12 cellular contexts compared by ENCODE assay signal in genomic region chr9:127833555-127833954, GRCh38. TPM values are rescaled to one million over a fixed set of nuclear protein-coding genes. Genes with fewer than 3 reads are reported as not detected.
A peak's percentile ranks its signal among the peaks of the same experiment; 100 is the strongest.
DNase-seq lines count a peak whose midpoint lies in the region; ATAC-seq, FAIRE-seq and TF ChIP-seq lines count a peak whose summit lies in the region.
"Had no signal": no experiment of that assay in that cellular context is flagged by ENCODE, and none has a peak within 500 bp of the region (broad histone marks: within the 10 kb centered on the region; RNA-seq: fewer than 3 reads in every experiment).

No MANE protein-coding gene starts in this region.

- no peaks in the 10 kb centered on the region for H4K20me1 ChIP-seq in GM23338 (replicated peaks; ENCODE audit: insufficient read depth)

- peaks cover 4% of the 10 kb centered on the region for H3K27me3 Mint-ChIP-seq in GM23338 (ENCODE audit: insufficient read depth, low read depth, poor library complexity)
- no peaks in the 10 kb centered on the region for H3K27me3 Mint-ChIP-seq in stimulated activated naive B cell treated with anti-CD40 and anti-IgM and Interleukin-4, amounts not matched to agents 10 μg/mL and 1 μg/mL and 100 μg/mL, for 72 hours

- peaks cover 8% of the 10 kb centered on the region for H3F3A ChIP-seq in GM23338 (replicated peaks; ENCODE audit: low read depth)

- peaks cover 15% of the 10 kb centered on the region for H3K4me1 Mint-ChIP-seq in GM23338
- H3K4me1 Mint-ChIP-seq in stimulated activated naive B cell treated with anti-CD40 and anti-IgM and Interleukin-4, amounts not matched to agents 10 μg/mL and 1 μg/mL and 100 μg/mL, for 72 hours: peaks cover 30 to 58% of the 10 kb centered on the region in 2 donors
- peaks cover 16% of the 10 kb centered on the region for H3K4me1 Mint-ChIP-seq in stimulated activated effector memory CD8-positive, alpha-beta T cell treated with anti-CD3 and anti-CD28 coated beads, Interleukin-12 subunit alpha, Interleukin-12 subunit beta, amount 100 ng/mL, for 72 hours

- H3K4me3 Mint-ChIP-seq in GM23338: no peak overlapping the region
- H3K4me3 Mint-ChIP-seq in stimulated activated naive B cell treated with anti-CD40 and anti-IgM and Interleukin-4, amounts not matched to agents 10 μg/mL and 1 μg/mL and 100 μg/mL, for 72 hours: peak overlapping the region in 1 of 2 donors; percentile 25
- no peak overlapping the region for H3K4me3 Mint-ChIP-seq in stimulated activated effector memory CD8-positive, alpha-beta T cell treated with anti-CD3 and anti-CD28 coated beads, Interleukin-12 subunit alpha, Interleukin-12 subunit beta, amount 100 ng/mL, for 72 hours

- no peaks in the 10 kb centered on the region; the same call in 1 of the 2 replicates for H3K36me3 ChIP-seq in GM23338 (ENCODE audit: insufficient read depth)
- no peaks in the 10 kb centered on the region for H3K36me3 ChIP-seq in Peyer's patch

- H3K4me3 ChIP-seq in GM23338 (no peak overlapping the region), Peyer's patch (no peak overlapping the region), fibroblast of villous mesenchyme (ENCODE audit: low read depth, low read length) (no peak overlapping the region)

- H3K79me2 ChIP-seq in GM23338 (replicated peaks; ENCODE audit: insufficient read depth): no peaks in the 10 kb centered on the region

- no peak for FAIRE-seq in GM12892 (lab: Jason Lieb, UNC)

- H2AFZ ChIP-seq in GM23338: peak overlapping the region; percentile 34; the same call in 1 of the 2 replicates

- DNase-seq in GM23338 (ENCODE audit: low spot score): no peak
- DNase-seq in Peyer's patch: no peak
- peak; percentile 84 for DNase-seq in fibroblast of villous mesenchyme (ENCODE audit: low read depth)
- no peak for DNase-seq in stimulated activated naive B cell treated with anti-CD40 and anti-IgM and Interleukin-4, amounts not matched to agents 10 μg/mL and 1 μg/mL and 100 μg/mL, for 72 hours
- no peak for DNase-seq in GM12892 (ENCODE audit: insufficient read length)
- no peak for DNase-seq in stimulated activated effector memory CD8-positive, alpha-beta T cell treated with anti-CD3 and anti-CD28 coated beads, Interleukin-12 subunit alpha, Interleukin-12 subunit beta, amount 100 ng/mL, for 72 hours (ENCODE audit: low spot score in 2 of 2)
- DNase-seq in substantia nigra (lab: John Stamatoyannopoulos, UW): no peak
- DNase-seq: DMS 273 treated with DMSO at 0.1 percent for 48 hours, Kasumi-1, RPMI8226 had no signal

- TF ChIP-seq POLR2A in Peyer's patch (IDR thresholded peaks at IDR 0.05): no peak
- TF ChIP-seq POLR2A in GM12892 (IDR thresholded peaks at IDR 0.05; ENCODE audit: low read depth, low read length): no peak

- H3K27ac ChIP-seq in GM23338 (ENCODE audit: low read depth) (no peak overlapping the region), Peyer's patch (peak overlapping the region in 3 of 4 donors; percentile 30 to 89 (median 53)), substantia nigra (ENCODE audit: low read depth, low read length, poor library complexity, severe bottlenecking) (no peak overlapping the region)

- H3K4me2 ChIP-seq in GM23338: no peak overlapping the region

- H3K4me1 ChIP-seq in GM23338 (ENCODE audit: insufficient read depth): peaks cover 7% of the 10 kb centered on the region
- peaks cover 0 to 38% (median 2%) of the 10 kb centered on the region in 4 donors for H3K4me1 ChIP-seq in Peyer's patch

- no peaks in the 10 kb centered on the region for H3K9me2 ChIP-seq in GM23338 (ENCODE audit: insufficient read depth)

- H3K27ac Mint-ChIP-seq in GM23338: no peak overlapping the region
- peak overlapping the region; percentile 84 for H3K27ac Mint-ChIP-seq in stimulated activated naive B cell treated with anti-CD40 and anti-IgM and Interleukin-4, amounts not matched to agents 10 μg/mL and 1 μg/mL and 100 μg/mL, for 72 hours
- H3K27ac Mint-ChIP-seq in stimulated activated effector memory CD8-positive, alpha-beta T cell treated with anti-CD3 and anti-CD28 coated beads, Interleukin-12 subunit alpha, Interleukin-12 subunit beta, amount 100 ng/mL, for 72 hours: no peak overlapping the region

- no peaks in the 10 kb centered on the region for H3K36me3 Mint-ChIP-seq in GM23338 (ENCODE audit: low read depth)
- peaks cover 18 to 26% of the 10 kb centered on the region in 2 donors for H3K36me3 Mint-ChIP-seq in stimulated activated naive B cell treated with anti-CD40 and anti-IgM and Interleukin-4, amounts not matched to agents 10 μg/mL and 1 μg/mL and 100 μg/mL, for 72 hours
- peaks cover 9% of the 10 kb centered on the region for H3K36me3 Mint-ChIP-seq in stimulated activated effector memory CD8-positive, alpha-beta T cell treated with anti-CD3 and anti-CD28 coated beads, Interleukin-12 subunit alpha, Interleukin-12 subunit beta, amount 100 ng/mL, for 72 hours

- H3K27me3 ChIP-seq in GM23338 (ENCODE audit: insufficient read depth): no peaks in the 10 kb centered on the region
- H3K27me3 ChIP-seq in Peyer's patch: no peaks in the 10 kb centered on the region

- no peaks in the 10 kb centered on the region for H3K9me3 ChIP-seq in Peyer's patch

- H3K9me3 Mint-ChIP-seq in GM23338: no peaks in the 10 kb centered on the region; the same call in 2 of the 3 replicates
- H3K9me3 Mint-ChIP-seq in stimulated activated naive B cell treated with anti-CD40 and anti-IgM and Interleukin-4, amounts not matched to agents 10 μg/mL and 1 μg/mL and 100 μg/mL, for 72 hours: no peaks in the 10 kb centered on the region
- no peaks in the 10 kb centered on the region for H3K9me3 Mint-ChIP-seq in stimulated activated effector memory CD8-positive, alpha-beta T cell treated with anti-CD3 and anti-CD28 coated beads, Interleukin-12 subunit alpha, Interleukin-12 subunit beta, amount 100 ng/mL, for 72 hours

- ATAC-seq in GM23338: no peak
- ATAC-seq in stimulated activated naive B cell treated with anti-CD40 and anti-IgM and Interleukin-4, amounts not matched to agents 10 μg/mL and 1 μg/mL and 100 μg/mL, for 72 hours (replicated peaks): peak; percentile 40
- ATAC-seq in stimulated activated effector memory CD8-positive, alpha-beta T cell treated with anti-CD3 and anti-CD28 coated beads, Interleukin-12 subunit alpha, Interleukin-12 subunit beta, amount 100 ng/mL, for 72 hours: no peak
- ATAC-seq: left lobe of liver had no signal

- TF ChIP-seq CTCF in GM23338 (conservative IDR thresholded peaks at IDR 0.05; ENCODE audit: low read depth in 2 of 2) (no peak), Peyer's patch (IDR thresholded peaks at IDR 0.05) (no peak), fibroblast of villous mesenchyme (IDR thresholded peaks at IDR 0.05; ENCODE audit: insufficient read depth, low read depth, low read length) (no peak)

TF ChIP-seq in GM23338, 12 proteins besides CTCF, POLR2A, EP300 and RAD21 (continues in another document):
- TF ChIP-seq, protein P1, sequence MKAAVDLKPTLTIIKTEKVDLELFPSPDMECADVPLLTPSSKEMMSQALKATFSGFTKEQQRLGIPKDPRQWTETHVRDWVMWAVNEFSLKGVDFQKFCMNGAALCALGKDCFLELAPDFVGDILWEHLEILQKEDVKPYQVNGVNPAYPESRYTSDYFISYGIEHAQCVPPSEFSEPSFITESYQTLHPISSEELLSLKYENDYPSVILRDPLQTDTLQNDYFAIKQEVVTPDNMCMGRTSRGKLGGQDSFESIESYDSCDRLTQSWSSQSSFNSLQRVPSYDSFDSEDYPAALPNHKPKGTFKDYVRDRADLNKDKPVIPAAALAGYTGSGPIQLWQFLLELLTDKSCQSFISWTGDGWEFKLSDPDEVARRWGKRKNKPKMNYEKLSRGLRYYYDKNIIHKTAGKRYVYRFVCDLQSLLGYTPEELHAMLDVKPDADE (IDR thresholded peaks at IDR 0.05): no peak

RNA-seq across cellular contexts. Expression of gene ENG, which starts 20.9 kb away (rescaled TPM):
- total RNA-seq in GM23338 (2014; rRNA removed; shearing (Covaris generic)): 1.4 and 3.0 TPM in 2 replicates
- polyA plus RNA-seq in GM23338 (2016; fragmentation: Nextera tagmentation; extraction: Ambion mirVana): 2.6 TPM in 2 replicates
- total RNA-seq in Peyer's patch (10 to 100 TPM in 3 of 4 donors, 1 to 10 TPM in 1; 7.0 to 49.5 (median 25.0) TPM), fibroblast of villous mesenchyme (25.8 and 30.7 TPM in 2 replicates)
- polyA plus RNA-seq in GM12892 (2012; ENCODE audit: missing spikeins): 3.3 TPM

RNA-seq across cellular contexts. Expression of gene FPGS, which starts 30.9 kb away (rescaled TPM):
- total RNA-seq in GM23338 (2014; rRNA removed; shearing (Covaris generic)): 87.2 and 92.4 TPM in 2 replicates
- 40.7 and 43.5 TPM in 2 replicates for polyA plus RNA-seq in GM23338 (2016; fragmentation: Nextera tagmentation; extraction: Ambion mirVana)
- total RNA-seq in Peyer's patch (100 to 1,000 TPM in 1 of 4 donors, 10 to 100 TPM in 3; 46.1 to 105 (median 71.5) TPM), fibroblast of villous mesenchyme (77.7 and 93.7 TPM in 2 replicates)
- 43.4 TPM for polyA plus RNA-seq in GM12892 (2012; ENCODE audit: missing spikeins)

RNA-seq across cellular contexts. Expression of gene AK1, which starts 43.9 kb away (rescaled TPM):
- total RNA-seq in GM23338 (2014; rRNA removed; shearing (Covaris generic)): 6.7 and 16.2 TPM in 2 replicates
- polyA plus RNA-seq in GM23338 (2016; fragmentation: Nextera tagmentation; extraction: Ambion mirVana): 35.5 and 36.3 TPM in 2 replicates
- total RNA-seq in Peyer's patch: 10 to 100 TPM in 3 of 4 donors, 1 to 10 TPM in 1; 2.5 to 22.3 (median 18.4) TPM
- total RNA-seq in fibroblast of villous mesenchyme: 37.1 and 43.8 TPM in 2 replicates
- 10.7 TPM for polyA plus RNA-seq in GM12892 (2012; ENCODE audit: missing spikeins)

RNA-seq across cellular contexts. Expression of gene CDK9, which starts 47.7 kb away (rescaled TPM):
- total RNA-seq in GM23338 (2014; rRNA removed; shearing (Covaris generic)): 63.9 and 84.3 TPM in 2 replicates
- polyA plus RNA-seq in GM23338 (2016; fragmentation: Nextera tagmentation; extraction: Ambion mirVana): 49.7 and 58.5 TPM in 2 replicates
- total RNA-seq in Peyer's patch (100 to 1,000 TPM in 1 of 4 donors, 10 to 100 TPM in 3; 53.6 to 116 (median 83.9) TPM), fibroblast of villous mesenchyme (37.0 and 50.1 TPM in 2 replicates)
- polyA plus RNA-seq in GM12892 (2012; ENCODE audit: missing spikeins): 32.9 TPM

RNA-seq across cellular contexts. Expression of gene SH2D3C, which starts 55.1 kb away (rescaled TPM):
- 4.5 and 7.3 TPM in 2 replicates for total RNA-seq in GM23338 (2014; rRNA removed; shearing (Covaris generic))
- 4.2 and 4.4 TPM in 2 replicates for polyA plus RNA-seq in GM23338 (2016; fragmentation: Nextera tagmentation; extraction: Ambion mirVana)
- total RNA-seq in Peyer's patch (10 to 100 TPM in 1 of 4 donors, 1 to 10 TPM in 3; 1.4 to 22.3 (median 4.1) TPM), fibroblast of villous mesenchyme (0.32 and 0.43 TPM in 2 replicates)
- polyA plus RNA-seq in GM12892 (2012; ENCODE audit: missing spikeins): 6.4 TPM
- total RNA-seq: epithelial cell of proximal tubule had no signal

Comparison
In these comparisons a context has a peak if more than half of its experiments do, and no peak if none do; other contexts are left out.
1. ATAC-seq: peak in stimulated activated naive B cell treated with anti-CD40 and anti-IgM and Interleukin-4, amounts not matched to agents 10 μg/mL and 1 μg/mL and 100 μg/mL, for 72 hours (2 of 2); none in GM23338 (single experiment) and stimulated activated effector memory CD8-positive, alpha-beta T cell treated with anti-CD3 and anti-CD28 coated beads, Interleukin-12 subunit alpha, Interleukin-12 subunit beta, amount 100 ng/mL, for 72 hours (single experiment).
2. H3K27ac ChIP-seq: peak in Peyer's patch (3 of 4); none in GM23338 (single experiment) and substantia nigra (single experiment).